ENCODE assay signal across 19 cellular contexts in the genomic region with DNA sequence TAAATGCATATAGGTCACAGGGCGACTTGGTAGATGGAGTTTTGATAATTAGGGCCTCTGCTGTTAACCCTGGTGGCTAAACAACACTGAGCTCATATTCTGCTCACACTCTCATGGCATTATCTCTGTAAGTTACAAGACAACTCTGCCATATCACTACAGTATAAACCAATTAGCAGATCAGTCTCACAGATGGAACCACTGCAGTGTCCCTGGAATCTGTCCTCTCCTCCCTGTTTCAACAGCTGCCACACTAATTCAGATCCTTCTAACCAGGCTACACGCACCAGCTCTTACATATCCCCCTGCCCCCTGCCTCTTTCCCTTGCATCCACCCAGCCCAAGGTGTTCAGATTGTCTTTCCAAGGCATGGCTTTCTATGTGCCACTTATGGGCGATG.
"Had no signal": no experiment of that assay in that cellular context is flagged by ENCODE, and none has a peak within 500 bp of the region (broad histone marks: within the 10 kb centered on the region; RNA-seq: fewer than 3 reads in every experiment).

No MANE protein-coding gene starts in this region.

- FAIRE-seq: endometrium, frontal cortex, islet of Langerhans, small intestine, urothelium cell line had no signal

- H3K4me1 ChIP-seq: right atrium auricular region, stomach had no signal

- H3K36me3 Mint-ChIP-seq: naive thymus-derived CD4-positive, alpha-beta T cell had no signal

- H3K4me3 Mint-ChIP-seq: naive thymus-derived CD4-positive, alpha-beta T cell had no signal

- H3K9me3 ChIP-seq: right atrium auricular region, stomach, thoracic aorta had no signal

- DNase-seq: effector memory CD4-positive, alpha-beta T cell; heart right ventricle; hypothalamus; kidney glomerular epithelial cell; naive thymus-derived CD4-positive, alpha-beta T cell; posterior cingulate gyrus; small intestine; stimulated activated CD4-positive, alpha-beta T cell treated with anti-CD3 and anti-CD28 coated beads, Interleukin-12 subunit alpha, Interleukin-12 subunit beta, amount 100 ng/mL, for 4 hours; stimulated activated naive CD4-positive, alpha-beta T cell; stomach; substantia nigra; trophoblast cell had no signal

- H3K4me3 ChIP-seq: heart right ventricle, right atrium auricular region, stomach, thoracic aorta had no signal

- H3K27ac Mint-ChIP-seq: naive thymus-derived CD4-positive, alpha-beta T cell had no signal

- H3K27me3 ChIP-seq: heart right ventricle, right atrium auricular region, stomach had no signal

- H3K36me3 ChIP-seq: heart right ventricle, right atrium auricular region, stomach, thoracic aorta had no signal

- H3K4me1 Mint-ChIP-seq: naive thymus-derived CD4-positive, alpha-beta T cell had no signal

- ATAC-seq: esophagus mucosa; heart right ventricle; naive thymus-derived CD4-positive, alpha-beta T cell had no signal

- H3K27ac ChIP-seq: heart right ventricle, right atrium auricular region, stomach, thoracic aorta had no signal
